ENCODE assay signal across 2 cellular contexts in genomic region chr3:196207159-196207832, GRCh38.
TF ChIP-seq lines count a peak whose summit lies in the region.

No MANE protein-coding gene starts in this region.

TF ChIP-seq in SK-N-SH, 30 proteins besides CTCF, POLR2A, EP300 and RAD21:
- TF ChIP-seq, protein P1, sequence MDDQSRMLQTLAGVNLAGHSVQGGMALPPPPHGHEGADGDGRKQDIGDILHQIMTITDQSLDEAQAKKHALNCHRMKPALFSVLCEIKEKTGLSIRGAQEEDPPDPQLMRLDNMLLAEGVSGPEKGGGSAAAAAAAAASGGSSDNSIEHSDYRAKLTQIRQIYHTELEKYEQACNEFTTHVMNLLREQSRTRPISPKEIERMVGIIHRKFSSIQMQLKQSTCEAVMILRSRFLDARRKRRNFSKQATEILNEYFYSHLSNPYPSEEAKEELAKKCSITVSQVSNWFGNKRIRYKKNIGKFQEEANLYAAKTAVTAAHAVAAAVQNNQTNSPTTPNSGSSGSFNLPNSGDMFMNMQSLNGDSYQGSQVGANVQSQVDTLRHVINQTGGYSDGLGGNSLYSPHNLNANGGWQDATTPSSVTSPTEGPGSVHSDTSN (IDR thresholded peaks at IDR 0.05), result no peak
- TF ChIP-seq NFIC (IDR thresholded peaks at IDR 0.05; ENCODE audit: borderline replicate concordance) (no peak), TCF12 (IDR thresholded peaks at IDR 0.05) (no peak), RXRA (IDR thresholded peaks at IDR 0.05; ENCODE audit: borderline replicate concordance, low read depth) (no peak), ZBTB33 (IDR thresholded peaks at IDR 0.05; ENCODE audit: borderline replicate concordance, low read depth) (no peak)

TF ChIP-seq in H1, 55 proteins besides CTCF, POLR2A, EP300 and RAD21:
- TF ChIP-seq BACH1 (IDR thresholded peaks at IDR 0.05; ENCODE audit: low read length), result no peak
- no peak for TF ChIP-seq CEBPB (IDR thresholded peaks at IDR 0.05; ENCODE audit: low read depth, low read length)
- no peak for TF ChIP-seq JUND (IDR thresholded peaks at IDR 0.05; ENCODE audit: low read length)
- no peak for TF ChIP-seq SUZ12 (IDR thresholded peaks at IDR 0.05; ENCODE audit: low read length)
- TF ChIP-seq RBBP5 (IDR thresholded peaks at IDR 0.05; ENCODE audit: borderline replicate concordance, low read depth, low read length), result no peak
- TF ChIP-seq CHD1 (IDR thresholded peaks at IDR 0.05; ENCODE audit: low read depth, low read length), result no peak
- TF ChIP-seq PHF8 (conservative IDR thresholded peaks at IDR 0.05; ENCODE audit: low read depth, low read length), result peak; percentile 9; the same call in 1 of the 2 replicates
- TF ChIP-seq POU5F1 (IDR thresholded peaks at IDR 0.05; ENCODE audit: low read depth, low read length), result no peak
- TF ChIP-seq, protein P2, sequence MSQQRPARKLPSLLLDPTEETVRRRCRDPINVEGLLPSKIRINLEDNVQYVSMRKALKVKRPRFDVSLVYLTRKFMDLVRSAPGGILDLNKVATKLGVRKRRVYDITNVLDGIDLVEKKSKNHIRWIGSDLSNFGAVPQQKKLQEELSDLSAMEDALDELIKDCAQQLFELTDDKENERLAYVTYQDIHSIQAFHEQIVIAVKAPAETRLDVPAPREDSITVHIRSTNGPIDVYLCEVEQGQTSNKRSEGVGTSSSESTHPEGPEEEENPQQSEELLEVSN (IDR thresholded peaks at IDR 0.05), result peak; percentile 59; the same call in 1 of the 2 replicates
- no peak for TF ChIP-seq SIN3A (conservative IDR thresholded peaks at IDR 0.05 in 1 of 2, IDR thresholded peaks at IDR 0.05 in 1 of 2; ENCODE audit: low read depth in 1 of 2, low read length in 2 of 2)
- no peak for TF ChIP-seq RXRA (IDR thresholded peaks at IDR 0.05; ENCODE audit: insufficient read depth, low read depth, low read length)
- TF ChIP-seq TBP (IDR thresholded peaks at IDR 0.05; ENCODE audit: low read depth, low read length), result no peak
- TF ChIP-seq CBX5 (IDR thresholded peaks at IDR 0.05; ENCODE audit: low read depth, low read length), result no peak
- peak; percentile 70 for TF ChIP-seq KDM4A (IDR thresholded peaks at IDR 0.05; ENCODE audit: low read depth, low read length, severe bottlenecking)
